8 cellular contexts compared by ENCODE assay signal in genomic region chr1:226870323-226871046, GRCh38. TPM values are rescaled to one million over a fixed set of nuclear protein-coding genes. Genes with fewer than 3 reads are reported as not detected.
A peak's percentile ranks its signal among the peaks of the same experiment; 100 is the strongest.
DNase-seq lines count a peak whose midpoint lies in the region; ATAC-seq and TF ChIP-seq lines count a peak whose summit lies in the region.

Gene PSEN2 (plus strand): TSS chr1:226870616. CDS start chr1:226881908, 11,292 bp downstream.

- H3K4me3 Mint-ChIP-seq in activated CD4-positive, alpha-beta memory T cell treated with anti-CD3 and anti-CD28 coated beads, Interleukin-2, amount 10 ng/mL, durations not matched to agents 7 days and 5 days: peak within 1 kb of the TSS; percentile 75

- no peak within 1 kb of the TSS for H3K27ac ChIP-seq in effector memory CD4-positive, alpha-beta T cell (ENCODE audit: insufficient read depth, low read length, poor library complexity, severe bottlenecking)

- POLR2A ChIA-PET in activated CD4-positive, alpha-beta memory T cell treated with anti-CD3 and anti-CD28 coated beads, Interleukin-2, amount 10 ng/mL, durations not matched to agents 7 days and 5 days (lab: Charles Lee): interaction anchor here (1.0 to 3.9 kb wide), 2 partner anchors 13 to 68 kb away, joined by 3 to 31 read pairs; no protein-coding TSS in a partner anchor

- no peaks in the 10 kb centered on the region for H3K9me3 ChIP-seq in effector memory CD4-positive, alpha-beta T cell (ENCODE audit: control insufficient read depth, low read length)

- H3K27me3 Mint-ChIP-seq in activated CD4-positive, alpha-beta memory T cell treated with anti-CD3 and anti-CD28 coated beads, Interleukin-2, amount 10 ng/mL, durations not matched to agents 7 days and 5 days: peaks cover 10% of the 10 kb centered on the region

- H3K36me3 ChIP-seq in effector memory CD4-positive, alpha-beta T cell (ENCODE audit: control insufficient read depth, insufficient read depth, low read length): no peaks in the 10 kb centered on the region

- H3K4me3 ChIP-seq in AG09309 (ENCODE audit: control insufficient read depth, low read depth, low read length): peak within 1 kb of the TSS; percentile 60
- peak within 1 kb of the TSS; percentile 74 for H3K4me3 ChIP-seq in effector memory CD4-positive, alpha-beta T cell (ENCODE audit: insufficient read depth, low read depth, low read length, poor library complexity, severe bottlenecking)

- DNase-seq in AG09309 (ENCODE audit: low read depth) (no peak), NCI-H460 (ENCODE audit: extremely low read depth, low read depth) (peak; percentile 55), medulla oblongata (ENCODE audit: extremely low spot score) (peak; percentile 54)
- DNase-seq in activated CD4-positive, alpha-beta memory T cell treated with anti-CD3 and anti-CD28 coated beads, Interleukin-2, amount 10 ng/mL, durations not matched to agents 7 days and 5 days: peak; percentile 69
- peak; percentile 36 to 43 (median 42) for DNase-seq in effector memory CD4-positive, alpha-beta T cell
- peak; percentile 51 for DNase-seq in stimulated activated CD8-positive, alpha-beta memory T cell treated with anti-CD3 and anti-CD28 coated beads, Interleukin-12 subunit alpha, Interleukin-12 subunit beta, amount 100 ng/mL, for 4 hours (ENCODE audit: low read depth)

- no peak within 1 kb of the TSS for H3K27ac Mint-ChIP-seq in activated CD4-positive, alpha-beta memory T cell treated with anti-CD3 and anti-CD28 coated beads, Interleukin-2, amount 10 ng/mL, durations not matched to agents 7 days and 5 days

- peaks cover 2% of the 10 kb centered on the region for H3K4me1 ChIP-seq in effector memory CD4-positive, alpha-beta T cell (ENCODE audit: control insufficient read depth, insufficient read depth, low read length, poor library complexity, severe bottlenecking)

- H3K4me1 Mint-ChIP-seq in activated CD4-positive, alpha-beta memory T cell treated with anti-CD3 and anti-CD28 coated beads, Interleukin-2, amount 10 ng/mL, durations not matched to agents 7 days and 5 days: peaks cover 15% of the 10 kb centered on the region

- CTCF ChIA-PET in activated CD4-positive, alpha-beta memory T cell treated with anti-CD3 and anti-CD28 coated beads, Interleukin-2, amount 10 ng/mL, durations not matched to agents 7 days and 5 days (lab: Charles Lee): no interaction called here

- no peaks in the 10 kb centered on the region for H3K9me3 Mint-ChIP-seq in activated CD4-positive, alpha-beta memory T cell treated with anti-CD3 and anti-CD28 coated beads, Interleukin-2, amount 10 ng/mL, durations not matched to agents 7 days and 5 days

- H3K36me3 Mint-ChIP-seq in activated CD4-positive, alpha-beta memory T cell treated with anti-CD3 and anti-CD28 coated beads, Interleukin-2, amount 10 ng/mL, durations not matched to agents 7 days and 5 days (ENCODE audit: low read depth): no peaks in the 10 kb centered on the region

- H3K27me3 ChIP-seq in effector memory CD4-positive, alpha-beta T cell (replicated peaks; ENCODE audit: control insufficient read depth, insufficient read depth, low read length, poor library complexity, severe bottlenecking): no peaks in the 10 kb centered on the region

- ATAC-seq in GM18868 (IDR thresholded peaks at IDR 0.05; ENCODE audit: unreplicated experiment) (peak; percentile 94), HG03064 (IDR thresholded peaks at IDR 0.05; ENCODE audit: low read depth, unreplicated experiment) (peak; percentile 90)

- TF ChIP-seq CTCF in AG09309 (IDR thresholded peaks at IDR 0.05; ENCODE audit: control insufficient read depth, insufficient read depth, low read depth, low read length, missing control alignments): peak; percentile 17

RNA-seq across cellular contexts. Expression of gene PSEN2, which starts in this region (rescaled TPM):
- 20.0 and 24.1 TPM in 2 replicates for total RNA-seq in NCI-H460 (2014; rRNA removed; shearing (Covaris generic))
- polyA plus RNA-seq in NCI-H460 (2014; cell fraction: nucleus; rRNA removed): 30.8 and 34.3 TPM in 2 replicates
- 1 to 10 TPM; 4.5 to 4.9 TPM for total RNA-seq in activated CD4-positive, alpha-beta memory T cell treated with anti-CD3 and anti-CD28 coated beads, Interleukin-2, amount 10 ng/mL, durations not matched to agents 7 days and 5 days
